1 cellular context compared by ENCODE assay signal in genomic region chr7:744854-745430, GRCh38.
TF ChIP-seq lines count a peak whose summit lies in the region.

No MANE protein-coding gene starts in this region.

TF ChIP-seq in GM12878, 131 proteins besides CTCF, POLR2A, EP300 and RAD21:
- TF ChIP-seq TCF3 (IDR thresholded peaks at IDR 0.05; ENCODE audit: borderline replicate concordance, insufficient read depth, low read depth, low read length) (no peak), ZBTB11 (CRISPR knock-in tag; IDR thresholded peaks at IDR 0.05) (no peak), CBFB (IDR thresholded peaks at IDR 0.05; ENCODE audit: low read depth) (no peak), SMC3 (IDR thresholded peaks at IDR 0.05; ENCODE audit: borderline replicate concordance, low read length) (no peak), WRNIP1 (IDR thresholded peaks at IDR 0.05; ENCODE audit: borderline replicate concordance, low read depth, low read length) (no peak), MAX (IDR thresholded peaks at IDR 0.05; ENCODE audit: low read depth, low read length) (no peak), SKIL (IDR thresholded peaks at IDR 0.05; ENCODE audit: low read depth, poor library complexity, severe bottlenecking) (no peak), STAT1 (conservative IDR thresholded peaks at IDR 0.05) (no peak), EZH2 (IDR thresholded peaks at IDR 0.05; ENCODE audit: borderline replicate concordance, control insufficient read depth, low read depth, low read length) (no peak), E2F8 (IDR thresholded peaks at IDR 0.05; ENCODE audit: low read depth, partially characterized antibody) (no peak), RCOR1 (conservative IDR thresholded peaks at IDR 0.05; ENCODE audit: low read depth, low read length) (no peak)
